In genomic region chr6:19697744-19698290, GRCh38 we compare ENCODE assay signal across 17 cellular contexts.
DNase-seq lines count a peak whose midpoint lies in the region; ATAC-seq and TF ChIP-seq lines count a peak whose summit lies in the region.
"Had no signal": no experiment of that assay in that cellular context is flagged by ENCODE, and none has a peak within 500 bp of the region (broad histone marks: within the 10 kb centered on the region; RNA-seq: fewer than 3 reads in every experiment).

No MANE protein-coding gene starts in this region.

- no peak for TF ChIP-seq CTCF in PC-3 (conservative IDR thresholded peaks at IDR 0.05; ENCODE audit: low read depth, low read length)
- no peak for TF ChIP-seq CTCF in smooth muscle cell (IDR thresholded peaks at IDR 0.05; ENCODE audit: borderline replicate concordance, insufficient read depth, poor library complexity, severe bottlenecking)

- no peaks in the 10 kb centered on the region for H3K9me2 ChIP-seq in PC-3 (replicated peaks; ENCODE audit: low read length)

- H2AFZ ChIP-seq in PC-3 (ENCODE audit: low read length) (no peak overlapping the region), smooth muscle cell (ENCODE audit: low read depth) (no peak overlapping the region)

- DNase-seq in DMS53 (lab: John Stamatoyannopoulos, UW) (peak; percentile 9), DMS53 treated with DMSO at 0.1 percent for 48 hours (lab: John Stamatoyannopoulos, UW; ENCODE audit: unreplicated experiment) (no peak), PC-3 (peak; percentile 78), epithelial cell of prostate (ENCODE audit: low read depth, low spot score) (peak; percentile 31), smooth muscle cell (lab: John Stamatoyannopoulos, UW; ENCODE audit: unreplicated experiment) (no peak), NCI-H82 (lab: John Stamatoyannopoulos, UW) (no peak), dermis blood vessel endothelial cell (no peak), mesenteric fat pad (ENCODE audit: low spot score) (no peak)
- DNase-seq: activated CD8-positive, alpha-beta memory T cell treated with anti-CD3 and anti-CD28 coated beads for 24 hours; cortex of kidney; DND-41; gastrocnemius medialis; Karpas-422; upper lobe of right lung had no signal

- H3K79me2 ChIP-seq in PC-3 (ENCODE audit: low read length) (no peaks in the 10 kb centered on the region), smooth muscle cell (ENCODE audit: low read depth) (no peaks in the 10 kb centered on the region)

- no peak overlapping the region for H3K9ac ChIP-seq in PC-3 (ENCODE audit: low read length)
- H3K9ac ChIP-seq in smooth muscle cell (ENCODE audit: low read depth) = no peak overlapping the region

- H3K9me3 ChIP-seq in PC-3 (ENCODE audit: low read length) = no peaks in the 10 kb centered on the region
- no peaks in the 10 kb centered on the region for H3K9me3 ChIP-seq in smooth muscle cell (replicated peaks; ENCODE audit: low read depth)
- H3K9me3 ChIP-seq: gastrocnemius medialis, upper lobe of right lung had no signal

- intact Hi-C loops in PC-3 (cut with micrococcal nuclease) = no loop called here

- 0 out of 2 replicates have a peak overlapping the region, but pooled peaks have one; percentile 4 for H3K27ac ChIP-seq in PC-3 (ENCODE audit: low read length)
- H3K27ac ChIP-seq in epithelial cell of prostate = no peak overlapping the region
- peak overlapping the region; percentile 20 for H3K27ac ChIP-seq in smooth muscle cell (ENCODE audit: low read depth)
- H3K27ac ChIP-seq: 22Rv1, gastrocnemius medialis, skin epidermis, upper lobe of right lung had no signal

- 0 out of 2 replicates have a peak overlapping the region, but pooled peaks have one; percentile 4 for H3K4me2 ChIP-seq in PC-3 (ENCODE audit: low read length)
- H3K4me2 ChIP-seq in smooth muscle cell = no peak overlapping the region

- POLR2A ChIA-PET in PC-3 (lab: Charles Lee; ENCODE audit: unreplicated experiment) = interaction anchor here (0.6 kb wide), 1 partner anchor 564 kb away, joined by 8 read pairs; no protein-coding TSS in a partner anchor

- H3F3A ChIP-seq in PC-3 (ENCODE audit: low read length, unreplicated experiment) = no peaks in the 10 kb centered on the region
- no peaks in the 10 kb centered on the region for H3F3A ChIP-seq in smooth muscle cell (ENCODE audit: low read depth)

- H3K36me3 ChIP-seq in PC-3 (ENCODE audit: low read depth, low read length) (no peaks in the 10 kb centered on the region), smooth muscle cell (ENCODE audit: low read depth) (no peaks in the 10 kb centered on the region)
- H3K36me3 ChIP-seq: gastrocnemius medialis, upper lobe of right lung had no signal

- H3K4me3 ChIP-seq in PC-3 (ENCODE audit: low read length) (no peak overlapping the region), smooth muscle cell (no peak overlapping the region)
- H3K4me3 ChIP-seq: gastrocnemius medialis, skin epidermis, upper lobe of right lung had no signal

- H3K27me3 ChIP-seq in PC-3 (ENCODE audit: low read length) (no peaks in the 10 kb centered on the region), smooth muscle cell (ENCODE audit: low read depth) (no peaks in the 10 kb centered on the region)

- H3K4me1 ChIP-seq in PC-3 (ENCODE audit: insufficient read depth, low read length) (peaks cover 5% of the 10 kb centered on the region; the same call in 1 of the 2 replicates), smooth muscle cell (ENCODE audit: low read depth) (no peaks in the 10 kb centered on the region)
- H3K4me1 ChIP-seq: gastrocnemius medialis, upper lobe of right lung had no signal

- CTCF ChIA-PET in PC-3 (lab: Charles Lee) = no interaction called here

- 25% methylated on average over 3 of the region's 3 CpGs for WGBS in smooth muscle cell (ENCODE audit: low lambda C conversion rate)

- BruUV-seq in PC-3 (replicated peaks; lab: Mats Ljungman, UMichigan) = no TSS peak

- peak; percentile 82 for ATAC-seq in PC-3
- ATAC-seq: gastrocnemius medialis, left lobe of liver, upper lobe of right lung had no signal

- H4K20me1 ChIP-seq in PC-3 (ENCODE audit: low read length) = no peaks in the 10 kb centered on the region
- no peaks in the 10 kb centered on the region for H4K20me1 ChIP-seq in smooth muscle cell (ENCODE audit: low read depth)

Comparison
In these comparisons a context has a peak if more than half of its experiments do, and no peak if none do; other contexts are left out.
1. DNase-seq: peak in DMS53 (single experiment), PC-3 (single experiment) and epithelial cell of prostate (single experiment); none in DMS53 treated with DMSO at 0.1 percent for 48 hours (single experiment), smooth muscle cell (single experiment), NCI-H82 (single experiment), dermis blood vessel endothelial cell (single experiment) and mesenteric fat pad (single experiment).